In genomic region chr10:22681783-22682183, GRCh38 we compare ENCODE assay signal across 8 cellular contexts. TPM values are rescaled to one million over a fixed set of nuclear protein-coding genes. Genes with fewer than 3 reads are reported as not detected.
A peak's percentile ranks its signal among the peaks of the same experiment; 100 is the strongest.
DNase-seq lines count a peak whose midpoint lies in the region; ATAC-seq and TF ChIP-seq lines count a peak whose summit lies in the region.

No MANE protein-coding gene starts in this region.

- H3K9me3 Mint-ChIP-seq in activated naive CD4-positive, alpha-beta T cell treated with anti-CD3 and anti-CD28 coated beads, Interleukin-2, amount 50 U/mL, for 72 hours, result no peaks in the 10 kb centered on the region

- ATAC-seq in GM18498 (IDR thresholded peaks at IDR 0.05; ENCODE audit: unreplicated experiment) (peak; percentile 22), right lobe of liver (peak; percentile 81 to 86 (median 84)), GM21528 (IDR thresholded peaks at IDR 0.05; ENCODE audit: low FRiP score, unreplicated experiment) (no peak), HG02798 (IDR thresholded peaks at IDR 0.05; ENCODE audit: poor library complexity, unreplicated experiment) (no peak), HG03135 (IDR thresholded peaks at IDR 0.05; ENCODE audit: unreplicated experiment) (no peak)
- peak; percentile 48 to 56 for ATAC-seq in activated naive CD4-positive, alpha-beta T cell treated with anti-CD3 and anti-CD28 coated beads, Interleukin-2, amount 50 U/mL, for 72 hours

- peaks cover 0 to 32% (median 10%) of the 10 kb centered on the region in 4 donors for H3K4me1 ChIP-seq in right lobe of liver

- H3K36me3 Mint-ChIP-seq in activated naive CD4-positive, alpha-beta T cell treated with anti-CD3 and anti-CD28 coated beads, Interleukin-2, amount 50 U/mL, for 72 hours, result no peaks in the 10 kb centered on the region

- no peaks in the 10 kb centered on the region for H3K27me3 ChIP-seq in right lobe of liver

- DNase-seq in NCI-H446 treated with DMSO at 0.1 percent for 48 hours (lab: John Stamatoyannopoulos, UW) (peak; percentile 63), right lobe of liver (peak in 1 of 3 donors; percentile 56), foreskin melanocyte (no peak)
- no peak for DNase-seq in activated naive CD4-positive, alpha-beta T cell treated with anti-CD3 and anti-CD28 coated beads, Interleukin-2, amount 50 U/mL, for 72 hours (ENCODE audit: low spot score in 2 of 2)

- intact Hi-C loops in right lobe of liver (cut with DNase I), result no loop called here

- no peaks in the 10 kb centered on the region for H3K9me3 ChIP-seq in right lobe of liver

- H3K27ac Mint-ChIP-seq in activated naive CD4-positive, alpha-beta T cell treated with anti-CD3 and anti-CD28 coated beads, Interleukin-2, amount 50 U/mL, for 72 hours, result peak overlapping the region; percentile 94 to 99

- TF ChIP-seq POLR2A in right lobe of liver (IDR thresholded peaks at IDR 0.05), result no peak

- H3K36me3 ChIP-seq in right lobe of liver, result no peaks in the 10 kb centered on the region

- no peak overlapping the region for H3K4me3 ChIP-seq in right lobe of liver

- WGBS in right lobe of liver (ENCODE audit: insufficient coverage, low coverage, low lambda C conversion rate, missing lambda C conversion rate), result 18% methylated on average over 4 of the region's 4 CpGs

- peak overlapping the region; percentile 19 to 42 (median 31) for H3K27ac ChIP-seq in right lobe of liver

- no peak for TF ChIP-seq CTCF in right lobe of liver (IDR thresholded peaks at IDR 0.05)

RNA-seq across cellular contexts. Expression of gene PIP4K2A, which starts 32.6 kb away (rescaled TPM):
- total RNA-seq in activated naive CD4-positive, alpha-beta T cell treated with anti-CD3 and anti-CD28 coated beads, Interleukin-2, amount 50 U/mL, for 72 hours, result 100 to 1,000 TPM in 1 of 2 donors, 10 to 100 TPM in 1; 87.7 to 137 TPM
- 10 to 100 TPM in 5 of 6 experiments, 1 to 10 TPM in 1; 8.1 to 27.6 (median 12.0) TPM for total RNA-seq in right lobe of liver

Comparison
In these comparisons a context has a peak if more than half of its experiments do, and no peak if none do; other contexts are left out.
1. ATAC-seq: peak in GM18498 (single experiment), activated naive CD4-positive, alpha-beta T cell treated with anti-CD3 and anti-CD28 coated beads, Interleukin-2, amount 50 U/mL, for 72 hours (2 of 2) and right lobe of liver (4 of 4); none in GM21528 (single experiment), HG02798 (single experiment) and HG03135 (single experiment).